Comparison of ENCODE assay signal across 17 cellular contexts in genomic region chr19:18310118-18310909, GRCh38. TPM values are rescaled to one million over a fixed set of nuclear protein-coding genes. Genes with fewer than 3 reads are reported as not detected.
DNase-seq lines count a peak whose midpoint lies in the region; ATAC-seq and TF ChIP-seq lines count a peak whose summit lies in the region.
"Had no signal": no experiment of that assay in that cellular context is flagged by ENCODE, and none has a peak within 500 bp of the region (broad histone marks: within the 10 kb centered on the region; RNA-seq: fewer than 3 reads in every experiment).

No MANE protein-coding gene starts in this region.

- no peak for DNase-seq in RWPE1 (ENCODE audit: low spot score)
- DNase-seq in stimulated activated effector memory CD8-positive, alpha-beta T cell treated with anti-CD3 and anti-CD28 coated beads, Interleukin-12 subunit alpha, Interleukin-12 subunit beta, amount 100 ng/mL, for 72 hours (ENCODE audit: low spot score in 2 of 2): no peak
- no peak for DNase-seq in hippocampal formation (lab: John Stamatoyannopoulos, UW)
- DNase-seq: activated CD4-positive, alpha-beta T cell treated with anti-CD3 and anti-CD28 coated beads for 4 hours; activated T-cell treated with anti-CD3 and anti-CD28 coated beads, Interleukin-2, amount 50 U/mL, for 1 hour; left lung; NCI-H187 treated with DMSO at 0.1 percent for 48 hours; NCI-H345 had no signal

- CTCF ChIA-PET in RWPE1 (lab: Yijun Ruan, JAX): interaction anchor here (0.5 kb wide), 1 partner anchor 100 kb away, joined by 3 read pairs; no protein-coding TSS in a partner anchor

- no peaks in the 10 kb centered on the region for H3K9me3 Mint-ChIP-seq in stimulated activated effector memory CD8-positive, alpha-beta T cell treated with anti-CD3 and anti-CD28 coated beads, Interleukin-12 subunit alpha, Interleukin-12 subunit beta, amount 100 ng/mL, for 72 hours
- H3K9me3 Mint-ChIP-seq: dendritic cell treated with granulocyte-macrophage colony-stimulating factor and Interleukin-4, amounts not matched to agents 40 ng/mL and 50 ng/mL, for 4 days had no signal

- ATAC-seq in esophagus mucosa: peak; percentile 29
- ATAC-seq in stimulated activated effector memory CD8-positive, alpha-beta T cell treated with anti-CD3 and anti-CD28 coated beads, Interleukin-12 subunit alpha, Interleukin-12 subunit beta, amount 100 ng/mL, for 72 hours: no peak
- no peak for ATAC-seq in HG02970 (IDR thresholded peaks at IDR 0.05; ENCODE audit: low FRiP score, unreplicated experiment)
- no peak for ATAC-seq in HG03460 (IDR thresholded peaks at IDR 0.05; ENCODE audit: unreplicated experiment)
- ATAC-seq: gastroesophageal sphincter, left lung, Panc1 had no signal

- TF ChIP-seq POLR2A in GM19099 (IDR thresholded peaks at IDR 0.05; ENCODE audit: extremely low read depth, insufficient read length, low read depth): peak; percentile 44

- H3K4me1 Mint-ChIP-seq in stimulated activated effector memory CD8-positive, alpha-beta T cell treated with anti-CD3 and anti-CD28 coated beads, Interleukin-12 subunit alpha, Interleukin-12 subunit beta, amount 100 ng/mL, for 72 hours: peaks cover 32% of the 10 kb centered on the region

- TF ChIP-seq CTCF in RWPE1 (conservative IDR thresholded peaks at IDR 0.05; ENCODE audit: low read depth): no peak

- H3K27ac ChIP-seq in RWPE1: peak overlapping the region; percentile 97
- H3K27ac ChIP-seq: gastroesophageal sphincter, left lung, right atrium auricular region had no signal

- peak overlapping the region; percentile 60 for H3K27ac Mint-ChIP-seq in stimulated activated effector memory CD8-positive, alpha-beta T cell treated with anti-CD3 and anti-CD28 coated beads, Interleukin-12 subunit alpha, Interleukin-12 subunit beta, amount 100 ng/mL, for 72 hours
- H3K27ac Mint-ChIP-seq: dendritic cell treated with granulocyte-macrophage colony-stimulating factor and Interleukin-4, amounts not matched to agents 40 ng/mL and 50 ng/mL, for 4 days had no signal

- H3K4me3 Mint-ChIP-seq in stimulated activated effector memory CD8-positive, alpha-beta T cell treated with anti-CD3 and anti-CD28 coated beads, Interleukin-12 subunit alpha, Interleukin-12 subunit beta, amount 100 ng/mL, for 72 hours: no peak overlapping the region
- H3K4me3 Mint-ChIP-seq: dendritic cell treated with granulocyte-macrophage colony-stimulating factor and Interleukin-4, amounts not matched to agents 40 ng/mL and 50 ng/mL, for 4 days had no signal

- H3K36me3 Mint-ChIP-seq in stimulated activated effector memory CD8-positive, alpha-beta T cell treated with anti-CD3 and anti-CD28 coated beads, Interleukin-12 subunit alpha, Interleukin-12 subunit beta, amount 100 ng/mL, for 72 hours: peaks cover 90% of the 10 kb centered on the region

- POLR2A ChIA-PET in RWPE1 (lab: Yijun Ruan, JAX; ENCODE audit: low non-redundant PET): no interaction called here

RNA-seq across cellular contexts. Expression of gene LSM4, which starts 12.6 kb away (rescaled TPM):
- 85.0 TPM for total RNA-seq in esophagus mucosa

RNA-seq across cellular contexts. Expression of gene JUND, which starts 28.9 kb away (rescaled TPM):
- total RNA-seq in esophagus mucosa: 61.5 TPM

RNA-seq across cellular contexts. Expression of gene PGPEP1, which starts 30.1 kb away (rescaled TPM):
- 5.5 TPM for total RNA-seq in esophagus mucosa

RNA-seq across cellular contexts. Expression of gene IQCN, which starts 36.1 kb away (rescaled TPM):
- total RNA-seq in esophagus mucosa: 0.56 TPM
- total RNA-seq: bronchial epithelial cell had no signal
